In the genomic region with DNA sequence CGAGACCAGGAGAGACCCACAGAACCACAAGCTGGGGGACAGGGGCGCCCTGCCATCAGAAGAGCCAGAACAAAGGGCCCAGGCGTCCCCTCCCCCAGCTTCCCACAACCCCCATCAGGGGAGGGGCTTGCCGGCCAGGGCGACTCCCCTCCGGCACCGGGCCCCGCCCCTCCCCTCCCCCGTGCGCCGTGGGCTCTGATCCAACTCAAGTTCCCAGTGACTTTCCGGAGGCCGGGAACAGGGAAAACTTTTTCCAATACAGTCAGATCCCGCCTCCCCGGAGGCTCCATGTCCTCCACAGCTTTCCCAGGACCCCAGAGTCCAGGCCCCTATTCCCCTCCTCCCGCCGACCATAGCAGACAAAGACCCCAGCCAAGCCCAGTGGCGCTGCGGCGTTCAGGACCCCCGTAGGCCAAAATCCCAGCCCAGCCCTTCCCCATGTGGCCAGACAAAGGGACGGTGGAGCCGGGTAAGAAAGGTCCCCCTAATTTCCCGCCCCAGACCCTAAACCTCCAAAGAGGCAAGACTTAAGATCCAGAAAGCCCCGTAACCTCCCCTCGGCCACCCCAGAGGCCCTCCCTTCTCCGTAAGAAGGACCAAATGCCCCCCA, we compare ENCODE assay signal across 8 cellular contexts. TPM values are rescaled to one million over a fixed set of nuclear protein-coding genes. Genes with fewer than 3 reads are reported as not detected.
DNase-seq lines count a peak whose midpoint lies in the region; ATAC-seq and TF ChIP-seq lines count a peak whose summit lies in the region.

No MANE protein-coding gene starts in this region.

- H2AFZ ChIP-seq in osteoblast (ENCODE audit: low read length): peak overlapping the region; percentile 89

- H3K27ac ChIP-seq in osteoblast (ENCODE audit: low read depth, low read length): peak overlapping the region; percentile 58

- H3K79me2 ChIP-seq in osteoblast (ENCODE audit: insufficient read depth, low read length): peaks cover 6% of the 10 kb centered on the region

- TF ChIP-seq CTCF in osteoblast (IDR thresholded peaks at IDR 0.05; ENCODE audit: extremely low read depth, low read depth, low read length): no peak

- H3K27me3 ChIP-seq in osteoblast (ENCODE audit: insufficient read depth, low read length): no peaks in the 10 kb centered on the region

- peaks cover 12% of the 10 kb centered on the region for H3K4me1 ChIP-seq in osteoblast (ENCODE audit: insufficient read depth, low read length)

- H3K4me2 ChIP-seq in osteoblast (ENCODE audit: insufficient read depth, low read length): peak overlapping the region; percentile 95

- ATAC-seq in GM18519 (IDR thresholded peaks at IDR 0.05; ENCODE audit: low FRiP score, unreplicated experiment) (no peak), GM21786 (IDR thresholded peaks at IDR 0.05; ENCODE audit: unreplicated experiment) (no peak), GM18909 (IDR thresholded peaks at IDR 0.05; ENCODE audit: poor library complexity, unreplicated experiment) (no peak)

- peaks cover 11% of the 10 kb centered on the region for H3K36me3 ChIP-seq in osteoblast (ENCODE audit: insufficient read depth, low read length)

- peak overlapping the region; percentile 82 for H3K4me3 ChIP-seq in osteoblast (ENCODE audit: insufficient read depth, low read length)

- DNase-seq in NCI-H2227 (lab: John Stamatoyannopoulos, UW; ENCODE audit: unreplicated experiment) (peak; percentile 24), NCI-H2227 treated with DMSO at 0.1 percent for 48 hours (lab: John Stamatoyannopoulos, UW) (no peak), SW480 (ENCODE audit: low spot score) (peak; percentile 57), glomerular visceral epithelial cell (ENCODE audit: extremely low spot score) (peak; percentile 81), osteoblast (ENCODE audit: insufficient read length, low spot score, missing footprints) (peak; percentile 94)

- no peaks in the 10 kb centered on the region for H4K20me1 ChIP-seq in osteoblast (ENCODE audit: insufficient read depth, low read length)

- no peaks in the 10 kb centered on the region for H3K9me3 ChIP-seq in osteoblast (ENCODE audit: low read depth, low read length)

RNA-seq across cellular contexts. Expression of gene TEAD2, which starts 0.7 kb away (rescaled TPM):
- total RNA-seq in osteoblast: 40.1 and 41.3 TPM in 2 replicates

RNA-seq across cellular contexts. Expression of gene DKKL1, which starts 2.1 kb away (rescaled TPM):
- 0.36 TPM in 1 of 2 replicates, not detected in the other for total RNA-seq in osteoblast

RNA-seq across cellular contexts. Expression of gene CD37, which starts 26.3 kb away (rescaled TPM):
- 0.36 TPM in 1 of 2 replicates, not detected in the other for total RNA-seq in osteoblast

RNA-seq across cellular contexts. Expression of gene KASH5, which starts 26.5 kb away (rescaled TPM):
- not detected in 2 replicates for total RNA-seq in osteoblast

RNA-seq across cellular contexts. Expression of gene SLC6A16, which starts 36.6 kb away (rescaled TPM):
- 0.72 and 1.2 TPM in 2 replicates for total RNA-seq in osteoblast
